In genomic region chr11:65899356-65900124, GRCh38 we compare ENCODE assay signal across 1 cellular context.
TF ChIP-seq lines count a peak whose summit lies in the region.

No MANE protein-coding gene starts in this region.

TF ChIP-seq in HepG2, 621 proteins besides CTCF, POLR2A, EP300 and RAD21 (continued from another document and continues in another):
- TF ChIP-seq, protein P1, sequence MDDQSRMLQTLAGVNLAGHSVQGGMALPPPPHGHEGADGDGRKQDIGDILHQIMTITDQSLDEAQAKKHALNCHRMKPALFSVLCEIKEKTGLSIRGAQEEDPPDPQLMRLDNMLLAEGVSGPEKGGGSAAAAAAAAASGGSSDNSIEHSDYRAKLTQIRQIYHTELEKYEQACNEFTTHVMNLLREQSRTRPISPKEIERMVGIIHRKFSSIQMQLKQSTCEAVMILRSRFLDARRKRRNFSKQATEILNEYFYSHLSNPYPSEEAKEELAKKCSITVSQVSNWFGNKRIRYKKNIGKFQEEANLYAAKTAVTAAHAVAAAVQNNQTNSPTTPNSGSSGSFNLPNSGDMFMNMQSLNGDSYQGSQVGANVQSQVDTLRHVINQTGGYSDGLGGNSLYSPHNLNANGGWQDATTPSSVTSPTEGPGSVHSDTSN (CRISPR knock-in tag; IDR thresholded peaks at IDR 0.05; ENCODE audit: borderline replicate concordance) = no peak
- no peak for TF ChIP-seq TFAP4 (IDR thresholded peaks at IDR 0.05; ENCODE audit: borderline replicate concordance, low read depth)
- no peak for TF ChIP-seq CEBPG (CRISPR knock-in tag; IDR thresholded peaks at IDR 0.05)
- TF ChIP-seq ZNF607 (CRISPR knock-in tag; IDR thresholded peaks at IDR 0.05; ENCODE audit: borderline replicate concordance) = no peak; the same call in 1 of the 2 replicates
- TF ChIP-seq, protein P2, sequence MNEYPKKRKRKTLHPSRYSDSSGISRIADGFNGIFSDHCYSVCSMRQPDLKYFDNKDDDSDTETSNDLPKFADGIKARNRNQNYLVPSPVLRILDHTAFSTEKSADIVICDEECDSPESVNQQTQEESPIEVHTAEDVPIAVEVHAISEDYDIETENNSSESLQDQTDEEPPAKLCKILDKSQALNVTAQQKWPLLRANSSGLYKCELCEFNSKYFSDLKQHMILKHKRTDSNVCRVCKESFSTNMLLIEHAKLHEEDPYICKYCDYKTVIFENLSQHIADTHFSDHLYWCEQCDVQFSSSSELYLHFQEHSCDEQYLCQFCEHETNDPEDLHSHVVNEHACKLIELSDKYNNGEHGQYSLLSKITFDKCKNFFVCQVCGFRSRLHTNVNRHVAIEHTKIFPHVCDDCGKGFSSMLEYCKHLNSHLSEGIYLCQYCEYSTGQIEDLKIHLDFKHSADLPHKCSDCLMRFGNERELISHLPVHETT (CRISPR knock-in tag; conservative IDR thresholded peaks at IDR 0.05) = no peak
- TF ChIP-seq RXRB (CRISPR knock-in tag; IDR thresholded peaks at IDR 0.05; ENCODE audit: borderline replicate concordance) = peak; percentile 42; the same call in 1 of the 2 replicates
- peak; percentile 54; the same call in 1 of the 2 replicates for TF ChIP-seq ZNF773 (CRISPR knock-in tag; IDR thresholded peaks at IDR 0.05; ENCODE audit: borderline replicate concordance)
- peak; percentile 62 for TF ChIP-seq HNF1B (CRISPR knock-in tag; IDR thresholded peaks at IDR 0.05)
- 0 out of 2 replicates have a peak, but pooled peaks have one; percentile 25 for TF ChIP-seq ISX (CRISPR knock-in tag; conservative IDR thresholded peaks at IDR 0.05)
- peak; percentile 71; the same call in 1 of the 2 replicates for TF ChIP-seq SP4 (CRISPR knock-in tag; IDR thresholded peaks at IDR 0.05)
- peak; percentile 33; the same call in 1 of the 2 replicates for TF ChIP-seq THAP11 (CRISPR knock-in tag; IDR thresholded peaks at IDR 0.05)
- TF ChIP-seq JUNB (CRISPR knock-in tag; IDR thresholded peaks at IDR 0.05; ENCODE audit: borderline replicate concordance) = 0 out of 2 replicates have a peak, but pooled peaks have one; percentile 10
- no peak for TF ChIP-seq POLR2AphosphoS5 (IDR thresholded peaks at IDR 0.05; ENCODE audit: low read depth, low read length)
- TF ChIP-seq ZNF383 (CRISPR knock-in tag; IDR thresholded peaks at IDR 0.05; ENCODE audit: borderline replicate concordance) = no peak
- no peak for TF ChIP-seq KDM4B (CRISPR knock-in tag; IDR thresholded peaks at IDR 0.05)
- no peak for TF ChIP-seq HOXA5 (CRISPR knock-in tag; IDR thresholded peaks at IDR 0.05)
- TF ChIP-seq, protein P3, sequence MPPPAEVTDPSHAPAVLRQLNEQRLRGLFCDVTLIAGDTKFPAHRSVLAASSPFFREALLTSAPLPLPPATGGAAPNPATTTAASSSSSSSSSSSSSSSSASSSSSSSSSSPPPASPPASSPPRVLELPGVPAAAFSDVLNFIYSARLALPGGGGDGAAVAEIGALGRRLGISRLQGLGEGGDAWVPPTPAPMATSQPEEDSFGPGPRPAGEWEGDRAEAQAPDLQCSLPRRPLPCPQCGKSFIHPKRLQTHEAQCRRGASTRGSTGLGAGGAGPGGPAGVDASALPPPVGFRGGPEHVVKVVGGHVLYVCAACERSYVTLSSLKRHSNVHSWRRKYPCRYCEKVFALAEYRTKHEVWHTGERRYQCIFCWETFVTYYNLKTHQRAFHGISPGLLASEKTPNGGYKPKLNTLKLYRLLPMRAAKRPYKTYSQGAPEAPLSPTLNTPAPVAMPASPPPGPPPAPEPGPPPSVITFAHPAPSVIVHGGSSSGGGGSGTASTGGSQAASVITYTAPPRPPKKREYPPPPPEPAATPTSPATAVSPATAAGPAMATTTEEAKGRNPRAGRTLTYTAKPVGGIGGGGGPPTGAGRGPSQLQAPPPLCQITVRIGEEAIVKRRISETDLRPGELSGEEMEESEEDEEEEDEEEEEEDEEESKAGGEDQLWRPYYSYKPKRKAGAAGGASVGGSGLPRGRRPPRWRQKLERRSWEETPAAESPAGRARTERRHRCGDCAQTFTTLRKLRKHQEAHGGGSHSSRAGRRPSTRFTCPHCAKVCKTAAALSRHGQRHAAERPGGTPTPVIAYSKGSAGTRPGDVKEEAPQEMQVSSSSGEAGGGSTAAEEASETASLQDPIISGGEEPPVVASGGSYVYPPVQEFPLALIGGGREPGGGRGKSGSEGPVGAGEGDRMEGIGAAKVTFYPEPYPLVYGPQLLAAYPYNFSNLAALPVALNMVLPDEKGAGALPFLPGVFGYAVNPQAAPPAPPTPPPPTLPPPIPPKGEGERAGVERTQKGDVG (CRISPR knock-in tag; IDR thresholded peaks at IDR 0.05; ENCODE audit: borderline replicate concordance) = no peak
- TF ChIP-seq, protein P4, sequence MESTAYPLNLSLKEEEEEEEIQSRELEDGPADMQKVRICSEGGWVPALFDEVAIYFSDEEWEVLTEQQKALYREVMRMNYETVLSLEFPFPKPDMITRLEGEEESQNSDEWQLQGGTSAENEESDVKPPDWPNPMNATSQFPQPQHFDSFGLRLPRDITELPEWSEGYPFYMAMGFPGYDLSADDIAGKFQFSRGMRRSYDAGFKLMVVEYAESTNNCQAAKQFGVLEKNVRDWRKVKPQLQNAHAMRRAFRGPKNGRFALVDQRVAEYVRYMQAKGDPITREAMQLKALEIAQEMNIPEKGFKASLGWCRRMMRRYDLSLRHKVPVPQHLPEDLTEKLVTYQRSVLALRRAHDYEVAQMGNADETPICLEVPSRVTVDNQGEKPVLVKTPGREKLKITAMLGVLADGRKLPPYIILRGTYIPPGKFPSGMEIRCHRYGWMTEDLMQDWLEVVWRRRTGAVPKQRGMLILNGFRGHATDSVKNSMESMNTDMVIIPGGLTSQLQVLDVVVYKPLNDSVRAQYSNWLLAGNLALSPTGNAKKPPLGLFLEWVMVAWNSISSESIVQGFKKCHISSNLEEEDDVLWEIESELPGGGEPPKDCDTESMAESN (CRISPR knock-in tag; conservative IDR thresholded peaks at IDR 0.05) = no peak; the same call in 1 of the 2 replicates
- TF ChIP-seq ZNF451 (CRISPR knock-in tag; IDR thresholded peaks at IDR 0.05) = 0 out of 2 replicates have a peak, but pooled peaks have one; percentile 40
- peak; percentile 90 for TF ChIP-seq GABPB1 (CRISPR knock-in tag; IDR thresholded peaks at IDR 0.05)
- peak; percentile 53; the same call in 1 of the 2 replicates for TF ChIP-seq ZNF749 (CRISPR knock-in tag; IDR thresholded peaks at IDR 0.05; ENCODE audit: borderline replicate concordance)
- no peak for TF ChIP-seq THYN1 (CRISPR knock-in tag; IDR thresholded peaks at IDR 0.05; ENCODE audit: borderline replicate concordance, low read depth)
- no peak for TF ChIP-seq RAD51 (IDR thresholded peaks at IDR 0.05; ENCODE audit: borderline replicate concordance)
- TF ChIP-seq MEIS1 (CRISPR knock-in tag; IDR thresholded peaks at IDR 0.05; ENCODE audit: borderline replicate concordance) = no peak
- TF ChIP-seq AHR (CRISPR knock-in tag; IDR thresholded peaks at IDR 0.05) = no peak
- peak; percentile 64; the same call in 1 of the 2 replicates for TF ChIP-seq TIGD3 (CRISPR knock-in tag; IDR thresholded peaks at IDR 0.05; ENCODE audit: borderline replicate concordance)
- peak; percentile 69 for TF ChIP-seq PATZ1 (CRISPR knock-in tag; IDR thresholded peaks at IDR 0.05)
- no peak for TF ChIP-seq ZBTB14 (CRISPR knock-in tag; IDR thresholded peaks at IDR 0.05)
- no peak for TF ChIP-seq ZNF619 (CRISPR knock-in tag; IDR thresholded peaks at IDR 0.05)
- TF ChIP-seq, protein P5, sequence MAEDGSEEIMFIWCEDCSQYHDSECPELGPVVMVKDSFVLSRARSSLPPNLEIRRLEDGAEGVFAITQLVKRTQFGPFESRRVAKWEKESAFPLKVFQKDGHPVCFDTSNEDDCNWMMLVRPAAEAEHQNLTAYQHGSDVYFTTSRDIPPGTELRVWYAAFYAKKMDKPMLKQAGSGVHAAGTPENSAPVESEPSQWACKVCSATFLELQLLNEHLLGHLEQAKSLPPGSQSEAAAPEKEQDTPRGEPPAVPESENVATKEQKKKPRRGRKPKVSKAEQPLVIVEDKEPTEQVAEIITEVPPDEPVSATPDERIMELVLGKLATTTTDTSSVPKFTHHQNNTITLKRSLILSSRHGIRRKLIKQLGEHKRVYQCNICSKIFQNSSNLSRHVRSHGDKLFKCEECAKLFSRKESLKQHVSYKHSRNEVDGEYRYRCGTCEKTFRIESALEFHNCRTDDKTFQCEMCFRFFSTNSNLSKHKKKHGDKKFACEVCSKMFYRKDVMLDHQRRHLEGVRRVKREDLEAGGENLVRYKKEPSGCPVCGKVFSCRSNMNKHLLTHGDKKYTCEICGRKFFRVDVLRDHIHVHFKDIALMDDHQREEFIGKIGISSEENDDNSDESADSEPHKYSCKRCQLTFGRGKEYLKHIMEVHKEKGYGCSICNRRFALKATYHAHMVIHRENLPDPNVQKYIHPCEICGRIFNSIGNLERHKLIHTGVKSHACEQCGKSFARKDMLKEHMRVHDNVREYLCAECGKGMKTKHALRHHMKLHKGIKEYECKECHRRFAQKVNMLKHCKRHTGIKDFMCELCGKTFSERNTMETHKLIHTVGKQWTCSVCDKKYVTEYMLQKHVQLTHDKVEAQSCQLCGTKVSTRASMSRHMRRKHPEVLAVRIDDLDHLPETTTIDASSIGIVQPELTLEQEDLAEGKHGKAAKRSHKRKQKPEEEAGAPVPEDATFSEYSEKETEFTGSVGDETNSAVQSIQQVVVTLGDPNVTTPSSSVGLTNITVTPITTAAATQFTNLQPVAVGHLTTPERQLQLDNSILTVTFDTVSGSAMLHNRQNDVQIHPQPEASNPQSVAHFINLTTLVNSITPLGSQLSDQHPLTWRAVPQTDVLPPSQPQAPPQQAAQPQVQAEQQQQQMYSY (CRISPR knock-in tag; IDR thresholded peaks at IDR 0.05) = peak; percentile 56; the same call in 1 of the 2 replicates
- peak; percentile 69; the same call in 1 of the 2 replicates for TF ChIP-seq ZNF430 (CRISPR knock-in tag; IDR thresholded peaks at IDR 0.05)
- TF ChIP-seq TBX3 (IDR thresholded peaks at IDR 0.05; ENCODE audit: borderline replicate concordance) = no peak
- no peak for TF ChIP-seq MBD4 (IDR thresholded peaks at IDR 0.05; ENCODE audit: borderline replicate concordance, low read length)
- TF ChIP-seq ZNF543 (CRISPR knock-in tag; IDR thresholded peaks at IDR 0.05) = peak; percentile 56; the same call in 1 of the 2 replicates
- no peak for TF ChIP-seq E2F2 (CRISPR knock-in tag; IDR thresholded peaks at IDR 0.05; ENCODE audit: borderline replicate concordance)
- TF ChIP-seq GATAD1 (CRISPR knock-in tag; IDR thresholded peaks at IDR 0.05) = 0 out of 2 replicates have a peak, but pooled peaks have one; percentile 31
